Comparison of ENCODE assay signal across 8 cellular contexts in genomic region chr22:23183107-23183698, GRCh38. TPM values are rescaled to one million over a fixed set of nuclear protein-coding genes. Genes with fewer than 3 reads are reported as not detected.
DNase-seq lines count a peak whose midpoint lies in the region; ATAC-seq and TF ChIP-seq lines count a peak whose summit lies in the region.

No MANE protein-coding gene starts in this region.

- CTCF ChIA-PET in RWPE1 (lab: Yijun Ruan, JAX): interaction anchor here (1.0 kb wide), 1 partner anchor 99 kb away, joined by 5 read pairs; no protein-coding TSS in a partner anchor

- H3K4me3 ChIP-seq in AG09309 (ENCODE audit: control insufficient read depth, low read depth, low read length) (peak overlapping the region; percentile 30), GM23338 (peak overlapping the region; percentile 66), endocrine pancreas (ENCODE audit: control insufficient read depth, insufficient read depth, low read length) (peak overlapping the region; percentile 51), mesodermal cell (ENCODE audit: extremely low read depth, insufficient read depth, low read length, poor library complexity, severe bottlenecking) (peak overlapping the region; percentile 58), upper lobe of right lung (peak overlapping the region; percentile 64)

- H3K27me3 Mint-ChIP-seq in GM23338 (ENCODE audit: insufficient read depth, low read depth, poor library complexity): peaks cover 39% of the 10 kb centered on the region

- H3K79me2 ChIP-seq in GM23338 (replicated peaks; ENCODE audit: insufficient read depth): peaks cover 70% of the 10 kb centered on the region

- H3F3A ChIP-seq in GM23338 (replicated peaks; ENCODE audit: low read depth): peaks cover 9% of the 10 kb centered on the region; the same call in 1 of the 2 replicates

- no peak overlapping the region for H2AFZ ChIP-seq in GM23338

- no peak for TF ChIP-seq CTCF in AG09309 (IDR thresholded peaks at IDR 0.05; ENCODE audit: control insufficient read depth, insufficient read depth, low read depth, low read length, missing control alignments)
- no peak for TF ChIP-seq CTCF in GM23338 (conservative IDR thresholded peaks at IDR 0.05; ENCODE audit: low read depth in 2 of 2)
- no peak for TF ChIP-seq CTCF in RWPE1 (conservative IDR thresholded peaks at IDR 0.05; ENCODE audit: low read depth)
- TF ChIP-seq CTCF in upper lobe of right lung (IDR thresholded peaks at IDR 0.05): no peak

- H3K27ac ChIP-seq in GM23338 (ENCODE audit: low read depth): no peak overlapping the region
- peak overlapping the region; percentile 81 for H3K27ac ChIP-seq in RWPE1
- H3K27ac ChIP-seq in mesodermal cell (ENCODE audit: low read depth, low read length, severe bottlenecking): peak overlapping the region; percentile 71
- no peak overlapping the region for H3K27ac ChIP-seq in upper lobe of right lung

- H3K9me2 ChIP-seq in GM23338 (ENCODE audit: insufficient read depth): no peaks in the 10 kb centered on the region

- H3K27me3 ChIP-seq in GM23338 (ENCODE audit: insufficient read depth) (peaks cover 11% of the 10 kb centered on the region), endocrine pancreas (ENCODE audit: control insufficient read depth, insufficient read depth, low read length) (no peaks in the 10 kb centered on the region), upper lobe of right lung (no peaks in the 10 kb centered on the region)

- ATAC-seq in GM23338: peak; percentile 63
- ATAC-seq in upper lobe of right lung: peak; percentile 9

- peaks cover 64% of the 10 kb centered on the region for H3K4me1 ChIP-seq in GM23338 (ENCODE audit: insufficient read depth)
- H3K4me1 ChIP-seq in endocrine pancreas (ENCODE audit: control insufficient read depth, insufficient read depth, low read length): no peaks in the 10 kb centered on the region
- H3K4me1 ChIP-seq in mesodermal cell (ENCODE audit: control insufficient read depth, insufficient read depth, low read length, poor library complexity, severe bottlenecking): peaks cover 38% of the 10 kb centered on the region
- peaks cover 49% of the 10 kb centered on the region for H3K4me1 ChIP-seq in upper lobe of right lung

- H3K9ac ChIP-seq in endocrine pancreas (ENCODE audit: control insufficient read depth, insufficient read depth, low read length): no peak overlapping the region

- H3K9me3 Mint-ChIP-seq in GM23338: no peaks in the 10 kb centered on the region; the same call in 2 of the 3 replicates

- H3K4me1 Mint-ChIP-seq in GM23338: peaks cover 69% of the 10 kb centered on the region

- H3K27ac Mint-ChIP-seq in GM23338: no peak overlapping the region

- peak overlapping the region; percentile 83 for H3K4me3 Mint-ChIP-seq in GM23338

- intact Hi-C loops in upper lobe of right lung (cut with DNase I): loop anchor here (2.0 to 5.0 kb wide), 2 partner anchors 34 to 44 kb away; no protein-coding TSS in a partner anchor

- H3K9me3 ChIP-seq in endocrine pancreas (ENCODE audit: control insufficient read depth, low read length) (no peaks in the 10 kb centered on the region), mesodermal cell (ENCODE audit: control insufficient read depth, low read length) (no peaks in the 10 kb centered on the region), upper lobe of right lung (no peaks in the 10 kb centered on the region)

- 17 to 18% methylated on average over 6 of the region's 11 CpGs for WGBS in mesodermal cell (ENCODE audit: insufficient coverage in 2 of 2), 2 experiments

- POLR2A ChIA-PET in RWPE1 (lab: Yijun Ruan, JAX; ENCODE audit: low non-redundant PET): no interaction called here

- H4K20me1 ChIP-seq in GM23338 (replicated peaks; ENCODE audit: insufficient read depth): peaks cover 58% of the 10 kb centered on the region

- peaks cover 44% of the 10 kb centered on the region for H3K36me3 Mint-ChIP-seq in GM23338 (ENCODE audit: low read depth)

- peak; percentile 10 for DNase-seq in AG09309 (ENCODE audit: low read depth)
- peak; percentile 96 for DNase-seq in GM23338 (ENCODE audit: low spot score)
- no peak for DNase-seq in RWPE1 (ENCODE audit: low spot score)
- peak; percentile 74 for DNase-seq in upper lobe of right lung
- no peak for DNase-seq in stimulated activated CD4-positive, alpha-beta T cell treated with anti-CD3 and anti-CD28 coated beads, Interleukin-4, amount 100 ng/mL, for 4 hours
- DNase-seq in SW 1271 (lab: John Stamatoyannopoulos, UW): no peak

- H3K36me3 ChIP-seq in GM23338 (ENCODE audit: insufficient read depth) (no peaks in the 10 kb centered on the region), endocrine pancreas (ENCODE audit: control insufficient read depth, insufficient read depth, low read length) (no peaks in the 10 kb centered on the region), mesodermal cell (ENCODE audit: control insufficient read depth, insufficient read depth, low read length) (peaks cover 52% of the 10 kb centered on the region), upper lobe of right lung (no peaks in the 10 kb centered on the region)

- peak overlapping the region; percentile 93 for H3K4me2 ChIP-seq in GM23338

TF ChIP-seq in GM23338, 12 proteins besides CTCF, POLR2A, EP300 and RAD21 (continues in another document):
- TF ChIP-seq ZNF114 (CRISPR knock-in tag; IDR thresholded peaks at IDR 0.05): no peak
- no peak for TF ChIP-seq ZNF462 (CRISPR knock-in tag; IDR thresholded peaks at IDR 0.05)
- TF ChIP-seq CREB1 (CRISPR knock-in tag; IDR thresholded peaks at IDR 0.05; ENCODE audit: low read depth): no peak
- no peak for TF ChIP-seq STAT1 (IDR thresholded peaks at IDR 0.05; ENCODE audit: unreplicated experiment)

RNA-seq across cellular contexts. Expression of gene BCR, which starts 2.9 kb away (rescaled TPM):
- 101 and 121 TPM in 2 replicates for total RNA-seq in GM23338 (2014; rRNA removed; shearing (Covaris generic))
- 15.6 and 17.7 TPM in 2 replicates for polyA plus RNA-seq in GM23338 (2016; fragmentation: Nextera tagmentation; extraction: Ambion mirVana)
- 34.1 TPM for polyA plus RNA-seq in mesodermal cell (2013, experiment 1 of 2)
- polyA plus RNA-seq in mesodermal cell (2013, experiment 2 of 2): 32.9 TPM
- 78.3 TPM for total RNA-seq in upper lobe of right lung

RNA-seq across cellular contexts. Expression of gene RAB36, which starts 37.9 kb away (rescaled TPM):
- total RNA-seq in GM23338 (2014; rRNA removed; shearing (Covaris generic)): 0.58 and 1.2 TPM in 2 replicates
- polyA plus RNA-seq in GM23338 (2016; fragmentation: Nextera tagmentation; extraction: Ambion mirVana): 0.43 and 0.58 TPM in 2 replicates
- 2.9 TPM for polyA plus RNA-seq in mesodermal cell (2013, experiment 1 of 2)
- polyA plus RNA-seq in mesodermal cell (2013, experiment 2 of 2): 1.7 TPM
- total RNA-seq in upper lobe of right lung: 3.8 TPM

RNA-seq across cellular contexts. Expression of gene RSPH14, which starts 41.4 kb away (rescaled TPM):
- not detected in 2 replicates for total RNA-seq in GM23338 (2014; rRNA removed; shearing (Covaris generic))
- 1.8 and 2.5 TPM in 2 replicates for polyA plus RNA-seq in GM23338 (2016; fragmentation: Nextera tagmentation; extraction: Ambion mirVana)
- 0.48 TPM for polyA plus RNA-seq in mesodermal cell (2013, experiment 1 of 2)
- 0.66 TPM for polyA plus RNA-seq in mesodermal cell (2013, experiment 2 of 2)
- total RNA-seq in upper lobe of right lung: not detected

Comparison
In these comparisons a context has a peak if more than half of its experiments do, and no peak if none do; other contexts are left out.
1. DNase-seq: peak in AG09309 (single experiment), GM23338 (single experiment) and upper lobe of right lung (single experiment); none in RWPE1 (single experiment), stimulated activated CD4-positive, alpha-beta T cell treated with anti-CD3 and anti-CD28 coated beads, Interleukin-4, amount 100 ng/mL, for 4 hours (0 of 2) and SW 1271 (0 of 2).
2. H3K27ac ChIP-seq: peak in RWPE1 (single experiment) and mesodermal cell (single experiment); none in GM23338 (single experiment) and upper lobe of right lung (single experiment).
3. Peak in every context shown above with its lines, with median percentiles within 50 percentile points of each other: H3K4me3 ChIP-seq.